In the genomic region with DNA sequence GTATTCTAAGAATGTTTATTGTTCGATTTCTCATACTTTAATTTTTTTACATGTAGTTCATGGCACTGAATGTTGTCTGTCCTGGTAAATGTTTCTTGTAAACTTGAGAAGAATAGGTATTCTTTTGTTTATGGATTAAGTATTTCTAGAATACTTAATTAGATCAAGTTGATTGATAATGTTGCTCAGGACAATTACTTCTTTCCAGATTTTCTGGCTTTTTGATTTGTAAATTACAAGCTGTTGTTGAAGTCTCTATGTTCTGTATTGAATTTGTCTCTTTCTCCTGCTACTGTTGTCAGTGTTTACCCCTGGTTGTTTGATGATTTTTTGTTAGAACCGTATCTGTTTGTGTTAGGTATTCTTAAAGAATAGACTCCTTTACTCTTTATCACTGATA, we compare ENCODE assay signal across 9 cellular contexts.
"Had no signal": no experiment of that assay in that cellular context is flagged by ENCODE, and none has a peak within 500 bp of the region (broad histone marks: within the 10 kb centered on the region; RNA-seq: fewer than 3 reads in every experiment).

No MANE protein-coding gene starts in this region.

- FAIRE-seq: H54, HTR-8/SVneo, K562 had no signal

- H2AFZ ChIP-seq: GM23248 had no signal

- ATAC-seq: K562 had no signal

- H3K27ac ChIP-seq: GM23248 had no signal

- H3K4me3 ChIP-seq: GM23248, K562 had no signal

- H3K4me3 Mint-ChIP-seq: H9 had no signal

- H3K9ac ChIP-seq: GM23248 had no signal

- DNase-seq: GM23248, GOT3, H9, HCEC 1CT, IMR-90, KG1 had no signal
